In the genomic region with DNA sequence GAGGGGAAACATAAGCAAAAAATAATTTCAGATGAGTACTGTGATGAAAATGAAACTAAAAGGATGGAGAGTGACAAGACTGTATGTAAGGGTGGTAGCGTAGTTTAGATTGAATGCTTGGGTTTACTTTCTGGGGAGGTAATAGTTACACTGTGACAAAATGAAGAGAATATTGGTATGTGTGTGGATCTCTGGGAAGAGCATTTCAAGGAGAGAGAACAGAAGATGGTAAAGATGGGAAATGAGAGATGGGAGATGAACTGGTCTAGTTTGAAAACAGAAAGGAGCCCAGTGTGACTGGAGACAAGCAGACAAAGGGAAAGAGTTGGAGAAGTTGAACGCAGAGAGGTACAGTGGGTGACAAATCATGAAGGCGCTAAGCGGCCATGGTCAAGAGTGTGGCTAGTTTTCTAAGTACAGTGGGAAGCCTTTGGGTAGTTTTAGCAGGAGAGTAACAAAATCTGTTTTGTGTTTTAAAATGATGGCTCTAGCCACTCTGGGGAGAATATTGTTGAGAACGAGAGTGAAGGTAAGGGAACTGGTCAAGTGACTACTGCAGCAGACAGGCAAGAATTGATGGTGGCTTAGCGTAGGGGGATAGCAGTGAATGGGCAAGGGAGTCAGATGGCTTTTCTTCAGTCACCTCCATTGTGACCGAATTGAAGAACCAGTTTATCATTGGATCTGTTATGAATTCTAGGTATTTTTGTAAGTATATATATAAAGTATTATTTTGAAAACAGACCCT, we compare ENCODE assay signal across 15 cellular contexts. TPM values are rescaled to one million over a fixed set of nuclear protein-coding genes. Genes with fewer than 3 reads are reported as not detected.
DNase-seq lines count a peak whose midpoint lies in the region; ATAC-seq and TF ChIP-seq lines count a peak whose summit lies in the region.
"Had no signal": no experiment of that assay in that cellular context is flagged by ENCODE, and none has a peak within 500 bp of the region (broad histone marks: within the 10 kb centered on the region; RNA-seq: fewer than 3 reads in every experiment).

No MANE protein-coding gene starts in this region.

- no peak for TF ChIP-seq POLR2A in adrenal gland (IDR thresholded peaks at IDR 0.05)

- no peaks in the 10 kb centered on the region for H3K27me3 Mint-ChIP-seq in effector memory CD8-positive, alpha-beta T cell
- H3K27me3 Mint-ChIP-seq in GM23338 (ENCODE audit: insufficient read depth, low read depth, poor library complexity), result no peaks in the 10 kb centered on the region
- H3K27me3 Mint-ChIP-seq: stimulated activated memory B cell treated with anti-CD40 and anti-IgM and Interleukin-4, amounts not matched to agents 10 μg/mL and 1 μg/mL and 100 μg/mL, for 72 hours had no signal

- intact Hi-C loops in adrenal gland (cut with DNase I), result no loop called here

- peaks cover 98% of the 10 kb centered on the region for H3K79me2 ChIP-seq in GM23338 (replicated peaks; ENCODE audit: insufficient read depth)

- no peaks in the 10 kb centered on the region for H3K36me3 ChIP-seq in GM23338 (ENCODE audit: insufficient read depth)
- no peaks in the 10 kb centered on the region for H3K36me3 ChIP-seq in adrenal gland (replicated peaks in 1 of 2)
- H3K36me3 ChIP-seq: brain microvascular endothelial cell had no signal

- H3K9me3 Mint-ChIP-seq in effector memory CD8-positive, alpha-beta T cell, result no peaks in the 10 kb centered on the region
- H3K9me3 Mint-ChIP-seq in GM23338, result no peaks in the 10 kb centered on the region
- H3K9me3 Mint-ChIP-seq: stimulated activated memory B cell treated with anti-CD40 and anti-IgM and Interleukin-4, amounts not matched to agents 10 μg/mL and 1 μg/mL and 100 μg/mL, for 72 hours had no signal

- H3K4me1 ChIP-seq in GM23338 (ENCODE audit: insufficient read depth), result peaks cover 15% of the 10 kb centered on the region; the same call in 1 of the 2 replicates
- H3K4me1 ChIP-seq in adrenal gland (replicated peaks in 1 of 2), result no peaks in the 10 kb centered on the region

- ATAC-seq in GM18502 (IDR thresholded peaks at IDR 0.05; ENCODE audit: poor library complexity, unreplicated experiment), result peak; percentile 69
- peak; percentile 60 for ATAC-seq in GM21360 (IDR thresholded peaks at IDR 0.05; ENCODE audit: unreplicated experiment)
- peak; percentile 34 for ATAC-seq in HG03108 (IDR thresholded peaks at IDR 0.05; ENCODE audit: unreplicated experiment)
- peak; percentile 74 for ATAC-seq in effector memory CD8-positive, alpha-beta T cell (replicated peaks)
- ATAC-seq in GM23338, result no peak; the same call in 2 of the 3 replicates
- ATAC-seq: sciatic nerve; stimulated activated memory B cell treated with anti-CD40 and anti-IgM and Interleukin-4, amounts not matched to agents 10 μg/mL and 1 μg/mL and 100 μg/mL, for 72 hours had no signal

- peaks cover 41% of the 10 kb centered on the region for H4K20me1 ChIP-seq in GM23338 (replicated peaks; ENCODE audit: insufficient read depth)

- no peak overlapping the region for H3K4me2 ChIP-seq in GM23338

- H3K4me1 Mint-ChIP-seq in effector memory CD8-positive, alpha-beta T cell (ENCODE audit: low read depth in 2 of 2), result peaks cover 5 to 9% of the 10 kb centered on the region in 2 donors
- peaks cover 9% of the 10 kb centered on the region; the same call in 2 of the 3 replicates for H3K4me1 Mint-ChIP-seq in GM23338

- H3K36me3 Mint-ChIP-seq in effector memory CD8-positive, alpha-beta T cell (ENCODE audit: insufficient read depth), result no peaks in the 10 kb centered on the region
- H3K36me3 Mint-ChIP-seq in GM23338 (ENCODE audit: low read depth), result peaks cover 5% of the 10 kb centered on the region; the same call in 2 of the 3 replicates

- H3K27ac ChIP-seq in GM23338 (ENCODE audit: low read depth) (no peak overlapping the region), adrenal gland (no peak overlapping the region)
- H3K27ac ChIP-seq: brain microvascular endothelial cell, GM23248 had no signal

- no peak for DNase-seq in effector memory CD8-positive, alpha-beta T cell
- DNase-seq in GM23338 (ENCODE audit: low spot score) (no peak), DMS153 treated with DMSO at 0.1 percent for 48 hours (lab: John Stamatoyannopoulos, UW; ENCODE audit: unreplicated experiment) (no peak), globus pallidus (ENCODE audit: low spot score) (no peak), adrenal gland (no peak)
- DNase-seq: activated CD4-positive, alpha-beta T cell treated with anti-CD3 and anti-CD28 coated beads, Interleukin-2, amount 50 U/mL, for 1 hour; brain microvascular endothelial cell; foreskin fibroblast; GM23248; RPMI8226 had no signal

- no peaks in the 10 kb centered on the region for H3K9me2 ChIP-seq in GM23338 (ENCODE audit: insufficient read depth)

- H3K4me3 Mint-ChIP-seq in effector memory CD8-positive, alpha-beta T cell, result no peak overlapping the region
- H3K4me3 Mint-ChIP-seq in GM23338, result no peak overlapping the region
- H3K4me3 Mint-ChIP-seq: stimulated activated memory B cell treated with anti-CD40 and anti-IgM and Interleukin-4, amounts not matched to agents 10 μg/mL and 1 μg/mL and 100 μg/mL, for 72 hours had no signal

- no peak overlapping the region for H3K4me3 ChIP-seq in GM23338
- no peak overlapping the region for H3K4me3 ChIP-seq in adrenal gland
- H3K4me3 ChIP-seq: GM23248 had no signal

- TF ChIP-seq CTCF in GM23338 (conservative IDR thresholded peaks at IDR 0.05; ENCODE audit: low read depth in 2 of 2), result no peak
- TF ChIP-seq CTCF in adrenal gland (IDR thresholded peaks at IDR 0.05), result no peak

- H3K27me3 ChIP-seq in GM23338 (ENCODE audit: insufficient read depth), result no peaks in the 10 kb centered on the region
- no peaks in the 10 kb centered on the region for H3K27me3 ChIP-seq in adrenal gland
- H3K27me3 ChIP-seq: brain microvascular endothelial cell had no signal

- no peaks in the 10 kb centered on the region for H3K9me3 ChIP-seq in adrenal gland (replicated peaks in 1 of 3)

- H3F3A ChIP-seq in GM23338 (replicated peaks; ENCODE audit: low read depth), result no peaks in the 10 kb centered on the region

- 82 to 93% (median 88%) methylated on average over 7 of the region's 7 CpGs for WGBS in adrenal gland, 4 donors

- no peak overlapping the region for H2AFZ ChIP-seq in GM23338
- H2AFZ ChIP-seq: GM23248 had no signal

- H3K27ac Mint-ChIP-seq in effector memory CD8-positive, alpha-beta T cell, result no peak overlapping the region
- no peak overlapping the region for H3K27ac Mint-ChIP-seq in GM23338
- H3K27ac Mint-ChIP-seq: stimulated activated memory B cell treated with anti-CD40 and anti-IgM and Interleukin-4, amounts not matched to agents 10 μg/mL and 1 μg/mL and 100 μg/mL, for 72 hours had no signal

TF ChIP-seq in GM23338, 12 proteins besides CTCF, POLR2A, EP300 and RAD21 (continues in another document):
- TF ChIP-seq EZH2 (IDR thresholded peaks at IDR 0.05; ENCODE audit: low read depth, unreplicated experiment) (no peak), EZH2phosphoT487 (IDR thresholded peaks at IDR 0.05; ENCODE audit: unreplicated experiment) (no peak), ZNF114 (CRISPR knock-in tag; IDR thresholded peaks at IDR 0.05) (no peak), ZNF331 (CRISPR knock-in tag; IDR thresholded peaks at IDR 0.05; ENCODE audit: low read depth) (no peak)
- TF ChIP-seq, protein P1, sequence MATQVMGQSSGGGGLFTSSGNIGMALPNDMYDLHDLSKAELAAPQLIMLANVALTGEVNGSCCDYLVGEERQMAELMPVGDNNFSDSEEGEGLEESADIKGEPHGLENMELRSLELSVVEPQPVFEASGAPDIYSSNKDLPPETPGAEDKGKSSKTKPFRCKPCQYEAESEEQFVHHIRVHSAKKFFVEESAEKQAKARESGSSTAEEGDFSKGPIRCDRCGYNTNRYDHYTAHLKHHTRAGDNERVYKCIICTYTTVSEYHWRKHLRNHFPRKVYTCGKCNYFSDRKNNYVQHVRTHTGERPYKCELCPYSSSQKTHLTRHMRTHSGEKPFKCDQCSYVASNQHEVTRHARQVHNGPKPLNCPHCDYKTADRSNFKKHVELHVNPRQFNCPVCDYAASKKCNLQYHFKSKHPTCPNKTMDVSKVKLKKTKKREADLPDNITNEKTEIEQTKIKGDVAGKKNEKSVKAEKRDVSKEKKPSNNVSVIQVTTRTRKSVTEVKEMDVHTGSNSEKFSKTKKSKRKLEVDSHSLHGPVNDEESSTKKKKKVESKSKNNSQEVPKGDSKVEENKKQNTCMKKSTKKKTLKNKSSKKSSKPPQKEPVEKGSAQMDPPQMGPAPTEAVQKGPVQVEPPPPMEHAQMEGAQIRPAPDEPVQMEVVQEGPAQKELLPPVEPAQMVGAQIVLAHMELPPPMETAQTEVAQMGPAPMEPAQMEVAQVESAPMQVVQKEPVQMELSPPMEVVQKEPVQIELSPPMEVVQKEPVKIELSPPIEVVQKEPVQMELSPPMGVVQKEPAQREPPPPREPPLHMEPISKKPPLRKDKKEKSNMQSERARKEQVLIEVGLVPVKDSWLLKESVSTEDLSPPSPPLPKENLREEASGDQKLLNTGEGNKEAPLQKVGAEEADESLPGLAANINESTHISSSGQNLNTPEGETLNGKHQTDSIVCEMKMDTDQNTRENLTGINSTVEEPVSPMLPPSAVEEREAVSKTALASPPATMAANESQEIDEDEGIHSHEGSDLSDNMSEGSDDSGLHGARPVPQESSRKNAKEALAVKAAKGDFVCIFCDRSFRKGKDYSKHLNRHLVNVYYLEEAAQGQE (IDR thresholded peaks at IDR 0.05; ENCODE audit: unreplicated experiment), result no peak

RNA-seq across cellular contexts. Expression of a gene that starts 22.6 kb away (rescaled TPM):
- total RNA-seq in GM23338 (2014; rRNA removed; shearing (Covaris generic)), result 47.0 and 51.8 TPM in 2 replicates
- polyA plus RNA-seq in GM23338 (2016; fragmentation: Nextera tagmentation; extraction: Ambion mirVana) (115 and 125 TPM in 2 replicates), adrenal gland (1 to 10 TPM in 2 of 3 donors, under 1 TPM in 1; 0.98 to 3.7 (median 1.8) TPM)
- total RNA-seq in adrenal gland, result 10 to 100 TPM in 4 of 8 donors, 1 to 10 TPM in 4; 5.5 to 26.9 (median 12.4) TPM
